11 cellular contexts compared by ENCODE assay signal in the genomic region with DNA sequence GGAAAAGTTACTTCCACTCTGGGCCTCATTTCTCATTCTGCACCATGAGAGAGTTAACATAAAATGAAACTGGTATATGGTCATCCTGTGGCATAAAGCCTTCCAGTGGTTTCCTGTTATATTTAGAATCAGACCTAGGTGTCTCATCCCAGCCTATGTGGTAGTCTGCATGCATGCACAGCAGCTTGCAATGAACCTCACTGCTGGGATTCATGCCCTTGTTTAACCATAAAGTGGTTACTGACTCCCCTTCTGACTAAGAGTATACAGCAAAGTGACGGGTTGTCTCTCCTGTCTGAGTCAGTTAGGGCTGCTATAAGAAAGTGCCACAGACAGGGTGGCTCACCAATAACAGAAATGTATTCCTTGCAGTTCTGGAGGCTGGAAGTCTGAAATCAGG. TPM values are rescaled to one million over a fixed set of nuclear protein-coding genes. Genes with fewer than 3 reads are reported as not detected.
A peak's percentile ranks its signal among the peaks of the same experiment; 100 is the strongest.
DNase-seq lines count a peak whose midpoint lies in the region; ATAC-seq and TF ChIP-seq lines count a peak whose summit lies in the region.
"Had no signal": no experiment of that assay in that cellular context is flagged by ENCODE, and none has a peak within 500 bp of the region (broad histone marks: within the 10 kb centered on the region; RNA-seq: fewer than 3 reads in every experiment).

No MANE protein-coding gene starts in this region.

- DNase-seq in activated CD4-positive, CD25-positive, alpha-beta regulatory T cell (lab: John Stamatoyannopoulos, UW), result no peak
- peak; percentile 40 for DNase-seq in MG63
- DNase-seq in fibroblast of mammary gland (ENCODE audit: low read depth), result peak; percentile 24
- no peak for DNase-seq in suprapubic skin (ENCODE audit: low spot score in 2 of 2)
- DNase-seq in NCI-H774 (lab: John Stamatoyannopoulos, UW), result no peak
- DNase-seq in effector memory CD4-positive, alpha-beta T cell, result no peak
- DNase-seq: cerebellar nuclear complex, NCI-H446 had no signal

- peak; percentile 48 to 79 for ATAC-seq in activated CD4-positive, CD25-positive, alpha-beta regulatory T cell treated with anti-CD3 and anti-CD28 coated beads, Interleukin-2, amount 50 U/mL, for 24 hours
- ATAC-seq in GM21423 (IDR thresholded peaks at IDR 0.05; ENCODE audit: unreplicated experiment), result peak; percentile 45

- H3K4me3 ChIP-seq in MG63 (no peak overlapping the region), fibroblast of mammary gland (ENCODE audit: control insufficient read depth, low read depth, low read length) (no peak overlapping the region), suprapubic skin (no peak overlapping the region)
- H3K4me3 ChIP-seq in effector memory CD4-positive, alpha-beta T cell (ENCODE audit: insufficient read depth, low read depth, low read length, poor library complexity, severe bottlenecking), result no peak overlapping the region
- H3K4me3 ChIP-seq: lung had no signal

- H3K4me1 ChIP-seq in suprapubic skin, result no peaks in the 10 kb centered on the region
- H3K4me1 ChIP-seq in effector memory CD4-positive, alpha-beta T cell (ENCODE audit: control insufficient read depth, insufficient read depth, low read length, poor library complexity, severe bottlenecking), result no peaks in the 10 kb centered on the region

- H3K9me3 ChIP-seq in MG63 (no peaks in the 10 kb centered on the region), suprapubic skin (no peaks in the 10 kb centered on the region)
- no peaks in the 10 kb centered on the region for H3K9me3 ChIP-seq in effector memory CD4-positive, alpha-beta T cell (ENCODE audit: control insufficient read depth, low read length)

- H3K27me3 ChIP-seq in MG63, result no peaks in the 10 kb centered on the region
- no peaks in the 10 kb centered on the region for H3K27me3 ChIP-seq in suprapubic skin
- H3K27me3 ChIP-seq in effector memory CD4-positive, alpha-beta T cell (replicated peaks; ENCODE audit: control insufficient read depth, insufficient read depth, low read length, poor library complexity, severe bottlenecking), result no peaks in the 10 kb centered on the region

- no peaks in the 10 kb centered on the region for H3K36me3 ChIP-seq in MG63
- no peaks in the 10 kb centered on the region for H3K36me3 ChIP-seq in suprapubic skin
- H3K36me3 ChIP-seq in effector memory CD4-positive, alpha-beta T cell (ENCODE audit: control insufficient read depth, insufficient read depth, low read length), result no peaks in the 10 kb centered on the region

- no peak overlapping the region for H3K27ac ChIP-seq in suprapubic skin
- H3K27ac ChIP-seq in effector memory CD4-positive, alpha-beta T cell (ENCODE audit: insufficient read depth, low read length, poor library complexity, severe bottlenecking), result no peak overlapping the region

- TF ChIP-seq POLR2A in suprapubic skin (IDR thresholded peaks at IDR 0.05), result no peak

- WGBS in suprapubic skin, result 78% methylated on average over 1 of the region's 1 CpG

- TF ChIP-seq CTCF in fibroblast of mammary gland (conservative IDR thresholded peaks at IDR 0.05; ENCODE audit: control insufficient read depth, insufficient read depth, low read depth, low read length) (no peak), suprapubic skin (IDR thresholded peaks at IDR 0.05) (no peak)

- no peak for TF ChIP-seq EP300 in suprapubic skin (IDR thresholded peaks at IDR 0.05)

RNA-seq across cellular contexts. Expression of a gene that starts 14.7 kb away (rescaled TPM):
- total RNA-seq in MG63 (2014; rRNA removed; shearing (Covaris generic); ENCODE audit: low replicate concordance), result 12.6 and 15.5 TPM in 2 replicates
- 10 to 100 TPM in 1 of 4 donors, 1 to 10 TPM in 3; 4.2 to 13.0 (median 8.3) TPM for total RNA-seq in suprapubic skin

Comparison
In these comparisons a context has a peak if more than half of its experiments do, and no peak if none do; other contexts are left out.
1. DNase-seq: peak in MG63 (single experiment) and fibroblast of mammary gland (single experiment); none in activated CD4-positive, CD25-positive, alpha-beta regulatory T cell (0 of 4), suprapubic skin (0 of 2), NCI-H774 (single experiment) and effector memory CD4-positive, alpha-beta T cell (0 of 3).